Comparison of ENCODE assay signal across 13 cellular contexts in the genomic region with DNA sequence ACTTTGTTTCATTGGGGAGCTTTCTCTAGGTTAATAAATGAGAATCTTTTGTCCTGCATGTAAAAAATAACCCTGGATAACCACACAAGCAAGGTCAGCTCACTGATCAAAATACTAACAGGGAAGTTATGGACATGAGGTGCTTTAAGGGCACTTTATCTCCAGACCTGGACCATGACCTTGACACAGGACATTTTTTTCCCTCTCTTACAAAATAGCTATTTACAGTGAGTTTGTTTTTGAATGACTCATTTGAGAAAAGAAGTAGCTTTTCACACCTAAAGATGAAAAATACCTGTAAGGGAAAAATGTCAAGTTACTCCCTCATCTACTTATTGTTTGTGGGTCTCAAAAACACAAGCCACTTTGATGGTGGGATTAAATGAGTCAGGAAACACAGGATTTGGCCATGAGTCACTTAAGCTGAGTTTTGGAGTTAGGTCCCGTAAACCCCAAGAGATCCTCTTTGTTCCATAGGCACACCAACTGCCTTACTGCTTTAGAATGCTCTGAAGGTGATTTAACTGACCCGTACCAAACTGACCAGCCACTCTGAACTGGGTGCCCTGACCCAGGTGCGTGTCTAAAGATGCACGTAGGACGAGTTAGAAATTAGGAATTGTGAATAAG.
DNase-seq lines count a peak whose midpoint lies in the region; ATAC-seq and TF ChIP-seq lines count a peak whose summit lies in the region.
"Had no signal": no experiment of that assay in that cellular context is flagged by ENCODE, and none has a peak within 500 bp of the region (broad histone marks: within the 10 kb centered on the region; RNA-seq: fewer than 3 reads in every experiment).

No MANE protein-coding gene starts in this region.

- H3K14ac ChIP-seq in trophoblast cell (ENCODE audit: low read length), result no peak overlapping the region

- no peak overlapping the region for H2AK5ac ChIP-seq in trophoblast cell (ENCODE audit: low read length)

- no peak overlapping the region for H4K91ac ChIP-seq in trophoblast cell (ENCODE audit: low read depth, low read length)

- no peak overlapping the region for H3K18ac ChIP-seq in trophoblast cell (ENCODE audit: low read length)

- no peaks in the 10 kb centered on the region for H3K79me1 ChIP-seq in trophoblast cell (ENCODE audit: low read length)

- no peak overlapping the region for H3K9ac ChIP-seq in trophoblast cell (ENCODE audit: low read length)
- H3K9ac ChIP-seq: BLaER1 had no signal

- H3K4me3 ChIP-seq in hepatocyte (no peak overlapping the region), trophoblast cell (ENCODE audit: low read depth, low read length) (no peak overlapping the region), transverse colon (no peak overlapping the region)
- H3K4me3 ChIP-seq: BLaER1 had no signal

- no peak for ATAC-seq in HG03097 (IDR thresholded peaks at IDR 0.05; ENCODE audit: low FRiP score, unreplicated experiment)

- no peak overlapping the region for H2BK5ac ChIP-seq in trophoblast cell (ENCODE audit: low read depth, low read length, poor library complexity)

- H3K36me3 ChIP-seq in hepatocyte (replicated peaks; ENCODE audit: insufficient read depth, low read depth) (no peaks in the 10 kb centered on the region), trophoblast cell (ENCODE audit: control insufficient read depth in 1 of 2, insufficient read depth in 2 of 2, low read length in 2 of 2) (no peaks in the 10 kb centered on the region), transverse colon (no peaks in the 10 kb centered on the region)
- H3K36me3 ChIP-seq: BLaER1 had no signal

- no peaks in the 10 kb centered on the region for H3K79me2 ChIP-seq in hepatocyte
- no peaks in the 10 kb centered on the region for H3K79me2 ChIP-seq in trophoblast cell (ENCODE audit: control insufficient read depth, insufficient read depth, low read length, poor library complexity)

- no peak for TF ChIP-seq EP300 in transverse colon (IDR thresholded peaks at IDR 0.05; ENCODE audit: low read depth)

- H3K4me1 ChIP-seq in hepatocyte (ENCODE audit: insufficient read depth), result no peaks in the 10 kb centered on the region
- peaks cover 0 to 6% of the 10 kb centered on the region in 2 experiments for H3K4me1 ChIP-seq in trophoblast cell (ENCODE audit: control insufficient read depth in 1 of 2, insufficient read depth in 2 of 2, low read length in 2 of 2)
- no peaks in the 10 kb centered on the region for H3K4me1 ChIP-seq in transverse colon
- H3K4me1 ChIP-seq: BLaER1, Caco-2 had no signal

- intact Hi-C loops in transverse colon (cut with DNase I; ENCODE audit: low total_unique reads), result no loop called here

- TF ChIP-seq CTCF in hepatocyte (IDR thresholded peaks at IDR 0.05; ENCODE audit: poor library complexity) (no peak), transverse colon (IDR thresholded peaks at IDR 0.05) (no peak)

- H3K4me2 ChIP-seq in hepatocyte (no peak overlapping the region), trophoblast cell (ENCODE audit: low read length) (no peak overlapping the region)
- H3K4me2 ChIP-seq: BLaER1 had no signal

- in situ Hi-C loops in transverse colon (cut with MboI; ENCODE audit: low pct_ligation_motif_present in 1 of 4, low pct_unique_long_range_greater_than_20kb in 1 of 4, low sequenced_read_pairs in 3 of 4), result no loop called here

- H3K27ac ChIP-seq in hepatocyte (no peak overlapping the region), trophoblast cell (ENCODE audit: low read depth, low read length) (peak overlapping the region; percentile 49), transverse colon (no peak overlapping the region)
- H3K27ac ChIP-seq: BLaER1 had no signal

- no peaks in the 10 kb centered on the region for H3K27me3 ChIP-seq in hepatocyte
- H3K27me3 ChIP-seq in trophoblast cell (ENCODE audit: insufficient read depth, low read length), result no peaks in the 10 kb centered on the region
- H3K27me3 ChIP-seq in transverse colon, result no peaks in the 10 kb centered on the region
- H3K27me3 ChIP-seq: BLaER1 had no signal

- no peak overlapping the region for H2BK120ac ChIP-seq in trophoblast cell (ENCODE audit: insufficient read depth, low read length, poor library complexity)

- H3K23ac ChIP-seq in trophoblast cell (ENCODE audit: low read length), result no peak overlapping the region

- H4K8ac ChIP-seq in trophoblast cell (ENCODE audit: low read depth, low read length), result no peak overlapping the region

- H3K9me2 ChIP-seq in hepatocyte (replicated peaks; ENCODE audit: insufficient read depth), result no peaks in the 10 kb centered on the region

- no peak overlapping the region for H2BK12ac ChIP-seq in trophoblast cell (ENCODE audit: low read length)

- H4K20me1 ChIP-seq in hepatocyte (ENCODE audit: insufficient read depth, poor library complexity, severe bottlenecking), result no peaks in the 10 kb centered on the region
- H4K20me1 ChIP-seq: BLaER1 had no signal

- H2AFZ ChIP-seq in hepatocyte, result no peak overlapping the region
- H2AFZ ChIP-seq in trophoblast cell (ENCODE audit: insufficient read depth, low read length, poor library complexity), result no peak overlapping the region

- WGBS in hepatocyte (ENCODE audit: low lambda C conversion rate, missing lambda C conversion rate), result 83% methylated on average over 5 of the region's 5 CpGs
- WGBS in trophoblast cell (ENCODE audit: extremely low coverage, insufficient coverage, insufficient read length), result no CpG with 5 or more reads among the region's 5 CpGs
- 85 to 92% methylated on average over 4 to 5 of the region's 5 CpGs for WGBS in transverse colon (ENCODE audit: low coverage in 1 of 2), 2 donors

- DNase-seq in NCI-H82 (lab: John Stamatoyannopoulos, UW), result peak; percentile 54
- DNase-seq in NCI-H82 treated with DMSO at 0.1 percent for 48 hours (lab: John Stamatoyannopoulos, UW; ENCODE audit: unreplicated experiment), result no peak
- peak; percentile 8 for DNase-seq in hepatocyte (ENCODE audit: low spot score)
- DNase-seq in trophoblast cell, result no peak
- no peak for DNase-seq in NOMO-1 treated with dmso at 0.1 percent for 144 hours (lab: John Stamatoyannopoulos, UW; ENCODE audit: unreplicated experiment)
- DNase-seq in transverse colon, result no peak
- DNase-seq: 8988T; AML-193; Caco-2; CD8-positive, alpha-beta memory T cell; HCEC 1CT had no signal

- H3K9me3 ChIP-seq in hepatocyte (ENCODE audit: low read depth), result no peaks in the 10 kb centered on the region
- H3K9me3 ChIP-seq in trophoblast cell (ENCODE audit: insufficient read depth, low read depth, low read length), result no peaks in the 10 kb centered on the region
- H3K9me3 ChIP-seq in transverse colon, result no peaks in the 10 kb centered on the region
- H3K9me3 ChIP-seq: Caco-2 had no signal

- H3K4ac ChIP-seq in trophoblast cell (ENCODE audit: low read depth, low read length), result no peak overlapping the region

- no peak overlapping the region for H4K12ac ChIP-seq in trophoblast cell (ENCODE audit: low read depth, low read length)

- no peak for TF ChIP-seq POLR2A in transverse colon (IDR thresholded peaks at IDR 0.05)

Comparison
In these comparisons a context has a peak if more than half of its experiments do, and no peak if none do; other contexts are left out.
1. DNase-seq: peak in NCI-H82 (single experiment) and hepatocyte (single experiment); none in NCI-H82 treated with DMSO at 0.1 percent for 48 hours (single experiment), trophoblast cell (0 of 2), NOMO-1 treated with dmso at 0.1 percent for 144 hours (single experiment) and transverse colon (single experiment).